Comparison of ENCODE assay signal across 1 cellular context in genomic region chr22:38110008-38110862, GRCh38.
TF ChIP-seq lines count a peak whose summit lies in the region.

BAIAP2L2 (minus strand) TSS chr22:38110684; CDS start chr22:38110525, 159 bp downstream.

TF ChIP-seq in HepG2, 621 proteins besides CTCF, POLR2A, EP300 and RAD21 (continued from another document and continues in another):
- peak; percentile 39; the same call in 1 of the 2 replicates for TF ChIP-seq ARID3A (IDR thresholded peaks at IDR 0.05; ENCODE audit: low read depth, low read length)
- TF ChIP-seq IRF1 (CRISPR knock-in tag; IDR thresholded peaks at IDR 0.05; ENCODE audit: low read depth), result no peak
- TF ChIP-seq POGZ (CRISPR knock-in tag; IDR thresholded peaks at IDR 0.05), result no peak
- TF ChIP-seq ZNF597 (CRISPR knock-in tag; IDR thresholded peaks at IDR 0.05), result no peak
- TF ChIP-seq PRPF4 (IDR thresholded peaks at IDR 0.05; ENCODE audit: low read depth, low read length, poor library complexity, severe bottlenecking), result no peak
- TF ChIP-seq CERS6 (CRISPR knock-in tag; IDR thresholded peaks at IDR 0.05), result no peak
- no peak for TF ChIP-seq NONO (IDR thresholded peaks at IDR 0.05)
- TF ChIP-seq NONO (CRISPR knock-in tag; conservative IDR thresholded peaks at IDR 0.05), result no peak
- no peak for TF ChIP-seq SMARCC2 (IDR thresholded peaks at IDR 0.05)
- TF ChIP-seq ATF6 (CRISPR knock-in tag; conservative IDR thresholded peaks at IDR 0.05), result no peak
- no peak for TF ChIP-seq NR2F1 (CRISPR knock-in tag; IDR thresholded peaks at IDR 0.05)
- TF ChIP-seq AKNA (CRISPR knock-in tag; IDR thresholded peaks at IDR 0.05; ENCODE audit: borderline replicate concordance), result no peak
- no peak for TF ChIP-seq ZNF496 (CRISPR knock-in tag; IDR thresholded peaks at IDR 0.05; ENCODE audit: insufficient replicate concordance)
- TF ChIP-seq ZNF674 (CRISPR knock-in tag; IDR thresholded peaks at IDR 0.05; ENCODE audit: low read depth), result no peak
- no peak for TF ChIP-seq ZNF563 (CRISPR knock-in tag; IDR thresholded peaks at IDR 0.05)
- no peak for TF ChIP-seq HHEX (CRISPR knock-in tag; IDR thresholded peaks at IDR 0.05)
- no peak for TF ChIP-seq IRX3 (CRISPR knock-in tag; IDR thresholded peaks at IDR 0.05; ENCODE audit: borderline replicate concordance, low read depth)
- TF ChIP-seq ZNF589 (CRISPR knock-in tag; conservative IDR thresholded peaks at IDR 0.05), result no peak
- TF ChIP-seq ZFP36 (IDR thresholded peaks at IDR 0.05; ENCODE audit: borderline replicate concordance, low read depth, low read length, partially characterized antibody), result no peak
- no peak for TF ChIP-seq TOPORS (CRISPR knock-in tag; IDR thresholded peaks at IDR 0.05)
- TF ChIP-seq FOXP1 (IDR thresholded peaks at IDR 0.05), result no peak
- TF ChIP-seq FOXP1 (CRISPR knock-in tag; IDR thresholded peaks at IDR 0.05), result no peak
- no peak for TF ChIP-seq SSRP1 (CRISPR knock-in tag; IDR thresholded peaks at IDR 0.05)
- 0 out of 2 replicates have a peak, but pooled peaks have one; percentile 14 for TF ChIP-seq RXRA (CRISPR knock-in tag; IDR thresholded peaks at IDR 0.05)
- no peak for TF ChIP-seq SAFB2 (CRISPR knock-in tag; IDR thresholded peaks at IDR 0.05; ENCODE audit: borderline replicate concordance, low read depth)
- no peak for TF ChIP-seq SMAD3 (CRISPR knock-in tag; IDR thresholded peaks at IDR 0.05)
- TF ChIP-seq CBX2 (IDR thresholded peaks at IDR 0.05; ENCODE audit: low read depth, low read length), result no peak
- TF ChIP-seq CBX2 (CRISPR knock-in tag; IDR thresholded peaks at IDR 0.05; ENCODE audit: low read depth), result no peak
- no peak for TF ChIP-seq MLXIP (CRISPR knock-in tag; IDR thresholded peaks at IDR 0.05; ENCODE audit: borderline replicate concordance)
- TF ChIP-seq MXI1 (IDR thresholded peaks at IDR 0.05; ENCODE audit: borderline replicate concordance, low read depth, low read length), result no peak; the same call in 2 of the 3 replicates
- TF ChIP-seq ZBTB42 (CRISPR knock-in tag; IDR thresholded peaks at IDR 0.05), result no peak
- TF ChIP-seq ZNF33A (CRISPR knock-in tag; IDR thresholded peaks at IDR 0.05; ENCODE audit: borderline replicate concordance), result no peak
- TF ChIP-seq THAP9 (CRISPR knock-in tag; IDR thresholded peaks at IDR 0.05; ENCODE audit: borderline replicate concordance), result no peak
- TF ChIP-seq TFE3 (CRISPR knock-in tag; IDR thresholded peaks at IDR 0.05), result 0 out of 2 replicates have a peak, but pooled peaks have one; percentile 25
- no peak for TF ChIP-seq ZBTB10 (CRISPR knock-in tag; IDR thresholded peaks at IDR 0.05; ENCODE audit: borderline replicate concordance)
- TF ChIP-seq ZBTB7A (CRISPR knock-in tag; IDR thresholded peaks at IDR 0.05), result no peak
- TF ChIP-seq ZNF10 (CRISPR knock-in tag; IDR thresholded peaks at IDR 0.05; ENCODE audit: borderline replicate concordance, low read depth), result no peak
- peak; percentile 82 for TF ChIP-seq DMAP1 (CRISPR knock-in tag; IDR thresholded peaks at IDR 0.05)
